Comparison of ENCODE assay signal across 8 cellular contexts in genomic region chr13:30114586-30115256, GRCh38.
DNase-seq lines count a peak whose midpoint lies in the region; ATAC-seq and TF ChIP-seq lines count a peak whose summit lies in the region.

No MANE protein-coding gene starts in this region.

- peak overlapping the region; percentile 25; the same call in 1 of the 2 replicates for H3K9ac ChIP-seq in MM.1S (ENCODE audit: low read length)

- H3K4me1 ChIP-seq in MM.1S (ENCODE audit: low read length) (no peaks in the 10 kb centered on the region), upper lobe of left lung (peaks cover 18 to 40% (median 27%) of the 10 kb centered on the region in 4 donors)

- no peaks in the 10 kb centered on the region for H3K36me3 ChIP-seq in GM06990 (ENCODE audit: control insufficient read depth, insufficient read depth, low read length)
- no peaks in the 10 kb centered on the region for H3K36me3 ChIP-seq in MM.1S (replicated peaks; ENCODE audit: insufficient read depth, low read length)
- H3K36me3 ChIP-seq in upper lobe of left lung = no peaks in the 10 kb centered on the region

- peak; percentile 94 for DNase-seq in GM06990 (ENCODE audit: extremely low read depth, insufficient read length)
- DNase-seq in HCEC 1CT = peak; percentile 75
- peak; percentile 79 for DNase-seq in MM.1S
- peak; percentile 91 for DNase-seq in activated naive CD8-positive, alpha-beta T cell treated with anti-CD3 and anti-CD28 coated beads for 36 hours
- DNase-seq in cardiac septum (ENCODE audit: low spot score) = peak; percentile 94
- peak; percentile 74 for DNase-seq in pons (ENCODE audit: low spot score)
- DNase-seq in upper lobe of left lung = peak; percentile 92 to 97

- H3K9me3 ChIP-seq in MM.1S (replicated peaks; ENCODE audit: insufficient read depth, low read length) (no peaks in the 10 kb centered on the region), upper lobe of left lung (no peaks in the 10 kb centered on the region)

- H3F3A ChIP-seq in MM.1S (ENCODE audit: insufficient read depth, low read length) = no peaks in the 10 kb centered on the region

- H3K9me2 ChIP-seq in MM.1S (replicated peaks; ENCODE audit: insufficient read depth, low read length) = no peaks in the 10 kb centered on the region

- H3K36me3 Mint-ChIP-seq in activated naive CD8-positive, alpha-beta T cell treated with anti-CD3 and anti-CD28 coated beads for 36 hours = no peaks in the 10 kb centered on the region

- peak overlapping the region; percentile 49; the same call in 1 of the 2 replicates for H3K4me2 ChIP-seq in MM.1S (ENCODE audit: low read depth, low read length)

- 0% methylated on average over 11 to 48 of the region's 67 CpGs for WGBS in upper lobe of left lung, 2 donors

- H3K27ac ChIP-seq in MM.1S (ENCODE audit: low read length) (no peak overlapping the region), upper lobe of left lung (peak overlapping the region; percentile 71 to 81 (median 78))

- peak in 2 of 4 donors; percentile 54 to 61 for TF ChIP-seq POLR2A in upper lobe of left lung (IDR thresholded peaks at IDR 0.05)

- no peak for TF ChIP-seq EP300 in upper lobe of left lung (IDR thresholded peaks at IDR 0.05)

- no peaks in the 10 kb centered on the region for H4K20me1 ChIP-seq in MM.1S (ENCODE audit: insufficient read depth, low read length)

- intact Hi-C loops in cardiac septum (cut with DNase I) = loop anchor here (2.0 kb wide), 1 partner anchor 606 kb away; no protein-coding TSS in a partner anchor

- H3K27ac Mint-ChIP-seq in activated naive CD8-positive, alpha-beta T cell treated with anti-CD3 and anti-CD28 coated beads for 36 hours = no peak overlapping the region

- H3K27me3 Mint-ChIP-seq in activated naive CD8-positive, alpha-beta T cell treated with anti-CD3 and anti-CD28 coated beads for 36 hours = peaks cover 3% of the 10 kb centered on the region

- no peaks in the 10 kb centered on the region for H3K9me3 Mint-ChIP-seq in activated naive CD8-positive, alpha-beta T cell treated with anti-CD3 and anti-CD28 coated beads for 36 hours

- peak overlapping the region; percentile 74 for H3K4me3 Mint-ChIP-seq in activated naive CD8-positive, alpha-beta T cell treated with anti-CD3 and anti-CD28 coated beads for 36 hours

- peak overlapping the region; percentile 57 for H3K4me3 ChIP-seq in GM06990 (replicated peaks; ENCODE audit: low read depth, low read length)
- H3K4me3 ChIP-seq in MM.1S (ENCODE audit: low read length) = peak overlapping the region; percentile 49; the same call in 1 of the 2 replicates
- peak overlapping the region; percentile 52 to 80 (median 66) for H3K4me3 ChIP-seq in upper lobe of left lung

- no peaks in the 10 kb centered on the region for H3K79me2 ChIP-seq in MM.1S (ENCODE audit: low read length)

- peak; percentile 92 for TF ChIP-seq CTCF in GM06990 (IDR thresholded peaks at IDR 0.05; ENCODE audit: insufficient read depth, low read length, poor library complexity, severe bottlenecking)
- peak; percentile 65 for TF ChIP-seq CTCF in MM.1S (IDR thresholded peaks at IDR 0.05; ENCODE audit: low read length)
- peak; percentile 85 to 97 (median 92) for TF ChIP-seq CTCF in upper lobe of left lung (IDR thresholded peaks at IDR 0.05)

- H3K27me3 ChIP-seq in GM06990 (replicated peaks; ENCODE audit: control insufficient read depth, insufficient read depth, low read length) (no peaks in the 10 kb centered on the region), MM.1S (replicated peaks; ENCODE audit: insufficient read depth, low read length) (no peaks in the 10 kb centered on the region), upper lobe of left lung (no peaks in the 10 kb centered on the region)

- ATAC-seq in SK-N-SH treated with all-trans-retinoic acid at 6 μM for 48 hours = peak; percentile 84
- ATAC-seq in upper lobe of left lung (ENCODE audit: low FRiP score in 2 of 2) = peak; percentile 85 to 88

- H2AFZ ChIP-seq in MM.1S (ENCODE audit: low read length) = peak overlapping the region; percentile 63

- H3K4me1 Mint-ChIP-seq in activated naive CD8-positive, alpha-beta T cell treated with anti-CD3 and anti-CD28 coated beads for 36 hours = peaks cover 23% of the 10 kb centered on the region

TF ChIP-seq in SK-N-SH treated with all-trans-retinoic acid at 6 μM for 48 hours, 23 proteins besides CTCF, POLR2A, EP300 and RAD21:
- TF ChIP-seq SNAI2 (CRISPR knock-in tag; IDR thresholded peaks at IDR 0.05) (0 out of 2 replicates have a peak, but pooled peaks have one; percentile 12), ZNF565 (CRISPR knock-in tag; conservative IDR thresholded peaks at IDR 0.05; ENCODE audit: low read depth) (no peak)
